In genomic region chr2:171991027-171991426, GRCh38 we compare ENCODE assay signal across 16 cellular contexts.
"Had no signal": no experiment of that assay in that cellular context is flagged by ENCODE, and none has a peak within 500 bp of the region (broad histone marks: within the 10 kb centered on the region; RNA-seq: fewer than 3 reads in every experiment).

No MANE protein-coding gene starts in this region.

- H3K4me1 ChIP-seq: gastrocnemius medialis had no signal

- H3K36me3 ChIP-seq: gastrocnemius medialis, thoracic aorta had no signal

- H3K27me3 ChIP-seq: gastrocnemius medialis had no signal

- H3K4me3 ChIP-seq: gastrocnemius medialis, smooth muscle cell, thoracic aorta had no signal

- DNase-seq: activated CD4-positive, alpha-beta T cell treated with anti-CD3 and anti-CD28 coated beads, Interleukin-2, amount 10 ng/mL, durations not matched to agents 7 days and 5 days; activated naive CD4-positive, alpha-beta T cell treated with Interleukin-2 at 50 U/mL for 16 hours; effector CD8-positive, alpha-beta T cell; gastrocnemius medialis; head of caudate nucleus; mesenchymal stem cell; naive thymus-derived CD4-positive, alpha-beta T cell; stimulated activated CD4-positive, alpha-beta T cell treated with anti-CD3 and anti-CD28 coated beads, Interleukin-4, amount 100 ng/mL, for 1 hour; T-helper 1 cell; T1000 had no signal

- H3K9me3 Mint-ChIP-seq: activated CD4-positive, alpha-beta T cell treated with anti-CD3 and anti-CD28 coated beads, Interleukin-2, amount 10 ng/mL, durations not matched to agents 7 days and 5 days; dendritic cell treated with granulocyte-macrophage colony-stimulating factor and Interleukin-4, amounts not matched to agents 40 ng/mL and 50 ng/mL, for 4 days; naive thymus-derived CD4-positive, alpha-beta T cell had no signal

- H3K27me3 Mint-ChIP-seq: dendritic cell treated with granulocyte-macrophage colony-stimulating factor and Interleukin-4, amounts not matched to agents 40 ng/mL and 50 ng/mL, for 4 days had no signal

- H3K27ac ChIP-seq: gastrocnemius medialis, thoracic aorta had no signal

- ATAC-seq: esophagus mucosa; gastrocnemius medialis; left lobe of liver; naive thymus-derived CD4-positive, alpha-beta T cell; sciatic nerve had no signal

- H3K4me3 Mint-ChIP-seq: activated CD4-positive, alpha-beta T cell treated with anti-CD3 and anti-CD28 coated beads, Interleukin-2, amount 10 ng/mL, durations not matched to agents 7 days and 5 days; dendritic cell treated with granulocyte-macrophage colony-stimulating factor and Interleukin-4, amounts not matched to agents 40 ng/mL and 50 ng/mL, for 4 days; naive thymus-derived CD4-positive, alpha-beta T cell had no signal

- H3K4me1 Mint-ChIP-seq: activated CD4-positive, alpha-beta T cell treated with anti-CD3 and anti-CD28 coated beads, Interleukin-2, amount 10 ng/mL, durations not matched to agents 7 days and 5 days; naive thymus-derived CD4-positive, alpha-beta T cell had no signal

- H3K9me3 ChIP-seq: gastrocnemius medialis, thoracic aorta had no signal

- H3K27ac Mint-ChIP-seq: activated CD4-positive, alpha-beta T cell treated with anti-CD3 and anti-CD28 coated beads, Interleukin-2, amount 10 ng/mL, durations not matched to agents 7 days and 5 days; dendritic cell treated with granulocyte-macrophage colony-stimulating factor and Interleukin-4, amounts not matched to agents 40 ng/mL and 50 ng/mL, for 4 days; naive thymus-derived CD4-positive, alpha-beta T cell had no signal
